Comparison of ENCODE assay signal across 2 cellular contexts in genomic region chr5:157944938-157945337, GRCh38.
TF ChIP-seq lines count a peak whose summit lies in the region.

No MANE protein-coding gene starts in this region.

TF ChIP-seq in HEK293, 187 proteins besides CTCF, POLR2A, EP300 and RAD21 (continued from another document):
- TF ChIP-seq HOXC10 (CRISPR knock-in tag; IDR thresholded peaks at IDR 0.05) (no peak), ZNF624 (tag by site-specific recombination; IDR thresholded peaks at IDR 0.05) (no peak), ZNF184 (tag by site-specific recombination; IDR thresholded peaks at IDR 0.05) (no peak), ZNF670 (tag by site-specific recombination; IDR thresholded peaks at IDR 0.05; ENCODE audit: low read depth) (no peak), ZNF768 (tag by site-specific recombination; IDR thresholded peaks at IDR 0.05) (no peak), ZNF324 (tag by site-specific recombination; IDR thresholded peaks at IDR 0.05) (no peak), ZNF174 (tag by site-specific recombination; IDR thresholded peaks at IDR 0.05) (no peak), GLI4 (tag by site-specific recombination; IDR thresholded peaks at IDR 0.05) (no peak), REST (tag by site-specific recombination; IDR thresholded peaks at IDR 0.05) (no peak)

TF ChIP-seq in K562, 482 proteins besides CTCF, POLR2A, EP300 and RAD21 (continued from another document):
- no peak for TF ChIP-seq PRMT5 (CRISPR knock-in tag; IDR thresholded peaks at IDR 0.05)
- TF ChIP-seq ARID3B (CRISPR knock-in tag; IDR thresholded peaks at IDR 0.05; ENCODE audit: borderline replicate concordance): no peak
- TF ChIP-seq C11orf30 (IDR thresholded peaks at IDR 0.05; ENCODE audit: low read depth): 0 out of 2 replicates have a peak, but pooled peaks have one; percentile 4
- no peak for TF ChIP-seq EP400 (IDR thresholded peaks at IDR 0.05)
- no peak for TF ChIP-seq ZNF232 (CRISPR knock-in tag; IDR thresholded peaks at IDR 0.05)
- no peak for TF ChIP-seq USF2 (CRISPR knock-in tag; IDR thresholded peaks at IDR 0.05)
- TF ChIP-seq MIER1 (IDR thresholded peaks at IDR 0.05; ENCODE audit: low read depth): no peak
- no peak for TF ChIP-seq ZMIZ1 (IDR thresholded peaks at IDR 0.05; ENCODE audit: low read depth in 2 of 2, low read length in 2 of 2)
- TF ChIP-seq HBP1 (CRISPR knock-in tag; IDR thresholded peaks at IDR 0.05): peak; percentile 53; the same call in 1 of the 2 replicates
- TF ChIP-seq REST (CRISPR knock-in tag; IDR thresholded peaks at IDR 0.05; ENCODE audit: low read depth): no peak
- TF ChIP-seq TARDBP (IDR thresholded peaks at IDR 0.05): no peak
- no peak for TF ChIP-seq ADNP (tag; IDR thresholded peaks at IDR 0.05)
- TF ChIP-seq RFX1 (IDR thresholded peaks at IDR 0.05): no peak
- no peak for TF ChIP-seq ZNF75A (CRISPR knock-in tag; IDR thresholded peaks at IDR 0.05)
- TF ChIP-seq MYC (IDR thresholded peaks at IDR 0.05; ENCODE audit: low read depth, low read length): no peak
- TF ChIP-seq MYC (CRISPR knock-in tag; IDR thresholded peaks at IDR 0.05; ENCODE audit: borderline replicate concordance, low read depth): no peak
- TF ChIP-seq ZHX1 (conservative IDR thresholded peaks at IDR 0.05; ENCODE audit: low read length): no peak
